8 cellular contexts compared by ENCODE assay signal in the genomic region with DNA sequence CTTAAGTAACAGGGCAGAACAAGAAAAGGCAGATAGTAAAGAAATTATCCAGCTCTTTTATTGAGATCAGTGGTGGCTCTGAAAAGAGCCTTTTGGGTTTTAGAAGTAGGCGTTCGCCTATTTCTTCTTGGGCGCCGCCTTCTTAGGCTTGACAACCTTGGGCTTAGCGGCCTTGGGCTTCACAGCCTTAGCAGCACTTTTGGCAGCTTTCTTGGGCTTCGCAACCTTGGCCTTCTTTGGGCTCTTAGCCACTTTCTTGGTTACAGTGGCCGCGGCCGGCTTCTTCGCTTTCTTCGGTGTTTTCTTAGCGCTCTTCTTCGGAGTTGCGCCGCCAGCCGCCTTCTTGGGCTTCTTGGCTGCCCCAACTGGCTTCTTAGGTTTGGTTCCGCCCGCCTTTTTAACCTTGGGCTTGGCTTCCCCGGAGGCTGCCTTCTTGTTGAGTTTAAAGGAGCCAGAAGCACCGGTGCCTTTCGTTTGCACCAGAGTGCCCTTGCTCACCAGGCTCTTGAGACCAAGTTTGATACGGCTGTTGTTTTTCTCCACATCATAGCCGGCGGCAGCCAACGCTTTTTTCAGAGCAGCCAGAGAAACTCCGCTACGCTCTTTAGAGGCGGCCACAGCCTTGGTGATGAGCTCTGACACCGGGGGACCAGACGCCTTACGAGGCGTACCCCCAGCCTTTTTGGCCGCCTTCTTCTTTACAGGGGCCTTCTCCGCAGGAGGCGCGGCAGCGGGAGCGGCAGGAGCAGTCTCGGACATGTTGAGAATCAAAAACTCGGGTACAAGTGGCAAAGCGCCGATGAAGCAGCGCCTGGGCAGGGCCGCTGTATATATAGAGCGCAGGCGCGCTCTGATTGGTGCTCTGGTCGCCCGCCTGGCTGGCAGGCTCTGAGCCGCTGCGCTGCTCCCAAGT. TPM values are rescaled to one million over a fixed set of nuclear protein-coding genes. Genes with fewer than 3 reads are reported as not detected.
DNase-seq lines count a peak whose midpoint lies in the region; ATAC-seq and TF ChIP-seq lines count a peak whose summit lies in the region.

No MANE protein-coding gene starts in this region.

- CTCF ChIA-PET in BJ (lab: Yijun Ruan, JAX) = interaction anchor here (1.0 to 1.8 kb wide), 3 partner anchors 29 to 46 kb away, joined by 3 to 7 read pairs (median 4); a partner anchor contains a TSS

- POLR2A ChIA-PET in BJ (lab: Charles Lee) = interaction anchor here (0.6 to 1.0 kb wide), 4 partner anchors 10 to 143 kb away, joined by 3 to 4 read pairs (median 3); a partner anchor contains a TSS

- peak; percentile 84 for ATAC-seq in GM19324 (IDR thresholded peaks at IDR 0.05; ENCODE audit: low FRiP score, unreplicated experiment)
- ATAC-seq in HG03442 (IDR thresholded peaks at IDR 0.05; ENCODE audit: unreplicated experiment) = peak; percentile 72
- peak; percentile 89 for ATAC-seq in left lobe of liver

- H3K4me3 ChIP-seq in BJ (ENCODE audit: low read depth, low read length) = peak overlapping the region; percentile 42

- peak; percentile 71 for DNase-seq in BJ (ENCODE audit: low read depth)
- DNase-seq in NCI-H510A treated with DMSO at 0.1 percent for 48 hours (lab: John Stamatoyannopoulos, UW) = peak; percentile 77
- DNase-seq in activated CD4-positive, alpha-beta T cell treated with anti-CD3 and anti-CD28 coated beads for 48 hours = peak; percentile 92
- DNase-seq in cortex of kidney (lab: John Stamatoyannopoulos, UW) = peak; percentile 42
- peak; percentile 95 for DNase-seq in left lobe of liver (ENCODE audit: low spot score)
- DNase-seq in stimulated activated CD4-positive, alpha-beta T cell treated with anti-CD3 and anti-CD28 coated beads, Interleukin-2, amount 100 ng/mL, for 24 hours = peak; percentile 85 to 86

- H3K36me3 ChIP-seq in BJ (ENCODE audit: control insufficient read depth, insufficient read depth, low read length) = no peaks in the 10 kb centered on the region

- no peaks in the 10 kb centered on the region for H3K27me3 ChIP-seq in BJ (ENCODE audit: control insufficient read depth, insufficient read depth, low read length)

- TF ChIP-seq CTCF in BJ (IDR thresholded peaks at IDR 0.05; ENCODE audit: insufficient read depth, low read depth, low read length) = no peak

RNA-seq across cellular contexts. Expression of a gene that starts 31.3 kb away (rescaled TPM):
- 23.5 and 24.3 TPM in 2 replicates for polyA plus RNA-seq in BJ (2011; rRNA removed)
- polyA minus RNA-seq in BJ (2011; rRNA and poly(A)+ RNA removed) = 8.4 and 14.6 TPM in 2 replicates
- total RNA-seq in left lobe of liver = 14.1 TPM

Comparison
In these comparisons a context has a peak if more than half of its experiments do, and no peak if none do; other contexts are left out.
1. Peak in every context shown above with its lines: DNase-seq, ATAC-seq and H3K4me3 ChIP-seq.
2. DNase-seq: peak in every context shown above with its lines; median percentile 95 in left lobe of liver; 92 in activated CD4-positive, alpha-beta T cell treated with anti-CD3 and anti-CD28 coated beads for 48 hours; 86 in stimulated activated CD4-positive, alpha-beta T cell treated with anti-CD3 and anti-CD28 coated beads, Interleukin-2, amount 100 ng/mL, for 24 hours; 77 in NCI-H510A treated with DMSO at 0.1 percent for 48 hours; 71 in BJ; 42 in cortex of kidney.